8 cellular contexts compared by ENCODE assay signal in the genomic region with DNA sequence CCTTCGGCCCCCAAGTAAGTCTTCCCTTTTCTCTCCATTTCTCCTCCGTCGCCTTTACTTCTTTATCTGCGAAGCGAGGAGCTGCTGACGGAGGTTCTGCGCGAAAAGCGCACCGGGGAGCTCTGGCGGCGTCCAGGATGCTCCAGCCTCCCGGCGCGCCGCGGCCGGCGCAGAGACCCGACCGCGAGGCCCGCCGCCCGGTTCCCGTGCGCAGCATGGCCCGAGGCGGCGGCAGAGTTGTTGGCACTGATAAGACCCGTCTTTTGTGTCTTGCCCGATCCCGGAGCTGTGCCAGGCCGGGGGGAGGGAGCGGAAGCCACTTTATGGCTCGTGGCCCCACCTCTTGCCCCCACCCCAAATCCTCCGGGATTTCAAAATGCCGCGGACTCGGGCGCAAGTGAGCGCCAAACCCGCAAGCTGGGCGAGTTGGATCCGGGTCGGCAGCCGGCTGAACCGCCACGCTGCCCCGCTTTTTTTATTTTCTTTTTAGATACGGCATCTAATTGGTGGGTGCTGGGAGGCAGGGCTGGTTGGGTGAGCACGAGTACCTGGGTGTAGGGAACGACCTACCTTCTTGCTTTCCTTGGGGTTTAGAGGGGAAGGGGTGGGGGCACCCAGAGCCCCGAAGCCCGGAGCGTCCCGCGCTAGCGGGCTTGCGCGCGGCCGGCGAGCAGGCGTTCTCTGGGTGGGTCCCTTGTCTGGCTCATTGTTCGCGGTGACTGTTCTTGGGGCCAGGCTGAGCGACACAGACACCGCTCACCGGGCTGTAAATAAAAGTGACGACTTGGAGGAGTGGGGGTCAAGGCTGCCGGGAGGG.
A peak's percentile ranks its signal among the peaks of the same experiment; 100 is the strongest.
DNase-seq lines count a peak whose midpoint lies in the region; ATAC-seq and TF ChIP-seq lines count a peak whose summit lies in the region.

No MANE protein-coding gene starts in this region.

- peaks cover 27% of the 10 kb centered on the region for H3K27me3 ChIP-seq in colonic mucosa
- no peaks in the 10 kb centered on the region for H3K27me3 ChIP-seq in lung (ENCODE audit: control insufficient read depth, insufficient read depth)

- ATAC-seq in lung (ENCODE audit: insufficient read depth, low FRiP score) = no peak

- H3K4me3 Mint-ChIP-seq in type B pancreatic cell = peak overlapping the region; percentile 94

- TF ChIP-seq CTCF in colonic mucosa (IDR thresholded peaks at IDR 0.05) (no peak), lung (IDR thresholded peaks at IDR 0.05; ENCODE audit: control extremely low read depth, extremely low read depth) (no peak), type B pancreatic cell (conservative IDR thresholded peaks at IDR 0.05) (no peak)

- H3K4me3 ChIP-seq in colonic mucosa (peak overlapping the region; percentile 28), lung (peak overlapping the region; percentile 11)

- peaks cover 52% of the 10 kb centered on the region for H3K27me3 Mint-ChIP-seq in type B pancreatic cell

- no peak overlapping the region for H3K27ac ChIP-seq in colonic mucosa
- no peak overlapping the region for H3K27ac ChIP-seq in lung (ENCODE audit: low read depth in 1 of 2, low read length in 1 of 2)

- H3K9ac ChIP-seq in colonic mucosa (ENCODE audit: low read depth in 2 of 2, low read length in 2 of 2) = no peak overlapping the region

- H3K4me1 ChIP-seq in colonic mucosa (no peaks in the 10 kb centered on the region), lung (ENCODE audit: control insufficient read depth in 2 of 2, insufficient read depth in 2 of 2, low read length in 2 of 2) (peaks cover 4 to 7% of the 10 kb centered on the region in 2 donors)

- H3K27ac Mint-ChIP-seq in type B pancreatic cell = peak overlapping the region; percentile 42

- H3K36me3 ChIP-seq in colonic mucosa = no peaks in the 10 kb centered on the region
- no peaks in the 10 kb centered on the region for H3K36me3 ChIP-seq in lung (ENCODE audit: control insufficient read depth in 2 of 2, insufficient read depth in 2 of 2, low read length in 2 of 2)

- H3K9me3 ChIP-seq in colonic mucosa = no peaks in the 10 kb centered on the region
- H3K9me3 ChIP-seq in lung (ENCODE audit: control insufficient read depth in 2 of 2, insufficient read depth in 1 of 2, low read length in 1 of 2) = no peaks in the 10 kb centered on the region

- peak; percentile 67 for DNase-seq in ELF-1 (ENCODE audit: low read depth, low spot score)
- DNase-seq in NCI-H2107 treated with DMSO at 0.1 percent for 48 hours (lab: John Stamatoyannopoulos, UW; ENCODE audit: unreplicated experiment) = peak; percentile 13
- no peak for DNase-seq in colonic mucosa
- no peak for DNase-seq in lung (ENCODE audit: low spot score)
- no peak for DNase-seq in type B pancreatic cell (ENCODE audit: extremely low spot score, unreplicated experiment)
- DNase-seq in NCI-H2029 (lab: John Stamatoyannopoulos, UW) = no peak
- DNase-seq in middle frontal gyrus (ENCODE audit: extremely low spot score, low spot score) = no peak
- DNase-seq in cerebellum (ENCODE audit: low spot score) = no peak

- no peaks in the 10 kb centered on the region for H3K9me3 Mint-ChIP-seq in type B pancreatic cell

- no peaks in the 10 kb centered on the region for H3K36me3 Mint-ChIP-seq in type B pancreatic cell

- peaks cover 11% of the 10 kb centered on the region for H3K4me1 Mint-ChIP-seq in type B pancreatic cell (ENCODE audit: unreplicated experiment)

- intact Hi-C loops in colonic mucosa (cut with DNase I) = loop anchor here (10.0 kb wide), 1 partner anchor 60 kb away; no protein-coding TSS in a partner anchor

- 1 to 2% methylated on average over 72 of the region's 72 CpGs for WGBS in lung, 2 donors

Comparison
In these comparisons a context has a peak if more than half of its experiments do, and no peak if none do; other contexts are left out.
1. DNase-seq: peak in ELF-1 (single experiment) and NCI-H2107 treated with DMSO at 0.1 percent for 48 hours (single experiment); none in colonic mucosa (single experiment), lung (single experiment), type B pancreatic cell (single experiment), NCI-H2029 (single experiment), middle frontal gyrus (single experiment) and cerebellum (single experiment).